Comparison of ENCODE assay signal across 21 cellular contexts in genomic region chrY:19498556-19498955, GRCh38.
A peak's percentile ranks its signal among the peaks of the same experiment; 100 is the strongest.
DNase-seq lines count a peak whose midpoint lies in the region; ATAC-seq and TF ChIP-seq lines count a peak whose summit lies in the region.
"Had no signal": no experiment of that assay in that cellular context is flagged by ENCODE, and none has a peak within 500 bp of the region (broad histone marks: within the 10 kb centered on the region; RNA-seq: fewer than 3 reads in every experiment).

No MANE protein-coding gene starts in this region.

- no peak overlapping the region for H3K27ac ChIP-seq in naive thymus-derived CD4-positive, alpha-beta T cell (ENCODE audit: low read depth, low read length)
- H3K27ac ChIP-seq: right atrium auricular region, vagina had no signal

- H3K4me3 ChIP-seq in naive thymus-derived CD4-positive, alpha-beta T cell (ENCODE audit: low read length), result no peak overlapping the region
- H3K4me3 ChIP-seq in lower leg skin (ENCODE audit: low read depth, poor library complexity, severe bottlenecking), result no peak overlapping the region
- H3K4me3 ChIP-seq: right atrium auricular region, vagina had no signal

- POLR2A ChIA-PET in activated CD4-positive, alpha-beta T cell treated with anti-CD3 and anti-CD28 coated beads for 36 hours (lab: Charles Lee), result no interaction called here
- POLR2A ChIA-PET in activated CD8-positive, alpha-beta T cell treated with anti-CD3 and anti-CD28 coated beads for 36 hours (lab: Charles Lee), result interaction anchor here (0.8 kb wide), 1 partner anchor 69 kb away, joined by 3 read pairs; no protein-coding TSS in a partner anchor
- POLR2A ChIA-PET in naive thymus-derived CD4-positive, alpha-beta T cell (lab: Charles Lee), result interaction anchor here (1.2 to 5.6 kb wide), 2 partner anchors 69 to 93 kb away, joined by 3 to 42 read pairs; no protein-coding TSS in a partner anchor

- intact Hi-C loops in activated CD4-positive, alpha-beta T cell treated with anti-CD3 and anti-CD28 coated beads for 36 hours (cut with DNase I, micrococcal nuclease), result loop anchor here in 1 of 2 experiments (5.0 kb wide), 1 partner anchor 41 kb away; no protein-coding TSS in a partner anchor
- intact Hi-C loops in activated CD8-positive, alpha-beta T cell treated with anti-CD3 and anti-CD28 coated beads for 36 hours (cut with micrococcal nuclease), result no loop called here
- intact Hi-C loops in naive thymus-derived CD4-positive, alpha-beta T cell (cut with micrococcal nuclease), result no loop called here
- intact Hi-C loops in lower leg skin (cut with DNase I; ENCODE audit: low total_unique reads), result no loop called here

- H3K36me3 Mint-ChIP-seq in activated CD4-positive, alpha-beta T cell treated with anti-CD3 and anti-CD28 coated beads for 36 hours (ENCODE audit: low read depth), result no peaks in the 10 kb centered on the region
- H3K36me3 Mint-ChIP-seq in activated CD8-positive, alpha-beta T cell treated with anti-CD3 and anti-CD28 coated beads for 36 hours (ENCODE audit: low read depth), result peaks cover 3% of the 10 kb centered on the region
- peaks cover 0 to 18% (median 0%) of the 10 kb centered on the region in 5 donors for H3K36me3 Mint-ChIP-seq in naive thymus-derived CD4-positive, alpha-beta T cell

- peaks cover 18 to 34% of the 10 kb centered on the region in 2 donors for H3K4me1 ChIP-seq in naive thymus-derived CD4-positive, alpha-beta T cell (ENCODE audit: control insufficient read depth in 2 of 2, insufficient read depth in 2 of 2, low read length in 2 of 2)
- H3K4me1 ChIP-seq: right atrium auricular region, vagina had no signal

- no peaks in the 10 kb centered on the region for H3K27me3 ChIP-seq in naive thymus-derived CD4-positive, alpha-beta T cell (ENCODE audit: control insufficient read depth in 2 of 2, insufficient read depth in 2 of 2, low read length in 2 of 2)
- H3K27me3 ChIP-seq: right atrium auricular region, vagina had no signal

- CTCF ChIA-PET in activated CD4-positive, alpha-beta T cell treated with anti-CD3 and anti-CD28 coated beads for 36 hours (lab: Charles Lee), result no interaction called here
- CTCF ChIA-PET in activated CD8-positive, alpha-beta T cell treated with anti-CD3 and anti-CD28 coated beads for 36 hours (lab: Charles Lee), result no interaction called here
- CTCF ChIA-PET in naive thymus-derived CD4-positive, alpha-beta T cell (lab: Charles Lee), result interaction anchor here (0.6 kb wide), 1 partner anchor 69 kb away, joined by 3 read pairs; no protein-coding TSS in a partner anchor

- no peak for ATAC-seq in activated CD4-positive, alpha-beta T cell treated with anti-CD3 and anti-CD28 coated beads for 36 hours
- ATAC-seq in GM19452 (IDR thresholded peaks at IDR 0.05; ENCODE audit: unreplicated experiment) (peak; percentile 58), GM18519 (IDR thresholded peaks at IDR 0.05; ENCODE audit: low FRiP score, unreplicated experiment) (no peak)
- peak; percentile 52 for ATAC-seq in activated CD8-positive, alpha-beta T cell treated with anti-CD3 and anti-CD28 coated beads for 36 hours
- ATAC-seq in naive thymus-derived CD4-positive, alpha-beta T cell, result peak; percentile 51

- peaks cover 53% of the 10 kb centered on the region for H3K4me1 Mint-ChIP-seq in activated CD4-positive, alpha-beta T cell treated with anti-CD3 and anti-CD28 coated beads for 36 hours
- H3K4me1 Mint-ChIP-seq in activated CD8-positive, alpha-beta T cell treated with anti-CD3 and anti-CD28 coated beads for 36 hours (ENCODE audit: low read depth), result peaks cover 48% of the 10 kb centered on the region
- H3K4me1 Mint-ChIP-seq in naive thymus-derived CD4-positive, alpha-beta T cell, result peaks cover 0 to 76% (median 18%) of the 10 kb centered on the region in 7 donors

- H3K27ac Mint-ChIP-seq in activated CD4-positive, alpha-beta T cell treated with anti-CD3 and anti-CD28 coated beads for 36 hours, result peak overlapping the region; percentile 83
- peak overlapping the region; percentile 83 for H3K27ac Mint-ChIP-seq in activated CD8-positive, alpha-beta T cell treated with anti-CD3 and anti-CD28 coated beads for 36 hours
- peak overlapping the region in 5 of 9 donors; percentile 66 to 97 (median 86) for H3K27ac Mint-ChIP-seq in naive thymus-derived CD4-positive, alpha-beta T cell

- no peaks in the 10 kb centered on the region for H3K27me3 Mint-ChIP-seq in activated CD4-positive, alpha-beta T cell treated with anti-CD3 and anti-CD28 coated beads for 36 hours
- no peaks in the 10 kb centered on the region for H3K27me3 Mint-ChIP-seq in activated CD8-positive, alpha-beta T cell treated with anti-CD3 and anti-CD28 coated beads for 36 hours
- no peaks in the 10 kb centered on the region for H3K27me3 Mint-ChIP-seq in naive thymus-derived CD4-positive, alpha-beta T cell

- H3K9me3 Mint-ChIP-seq in activated CD4-positive, alpha-beta T cell treated with anti-CD3 and anti-CD28 coated beads for 36 hours (ENCODE audit: low read depth), result no peaks in the 10 kb centered on the region
- H3K9me3 Mint-ChIP-seq in activated CD8-positive, alpha-beta T cell treated with anti-CD3 and anti-CD28 coated beads for 36 hours, result no peaks in the 10 kb centered on the region
- no peaks in the 10 kb centered on the region for H3K9me3 Mint-ChIP-seq in naive thymus-derived CD4-positive, alpha-beta T cell

- peak overlapping the region; percentile 53 for H3K4me3 Mint-ChIP-seq in activated CD4-positive, alpha-beta T cell treated with anti-CD3 and anti-CD28 coated beads for 36 hours
- peak overlapping the region; percentile 66 for H3K4me3 Mint-ChIP-seq in activated CD8-positive, alpha-beta T cell treated with anti-CD3 and anti-CD28 coated beads for 36 hours
- peak overlapping the region in 5 of 10 donors; percentile 67 to 94 (median 92) for H3K4me3 Mint-ChIP-seq in naive thymus-derived CD4-positive, alpha-beta T cell

- 67% methylated on average over 5 of the region's 5 CpGs; no CpG with 5 or more reads in 1 of the 2 donors for WGBS in lower leg skin, 2 donors

- TF ChIP-seq CTCF in activated CD8-positive, alpha-beta T cell treated with anti-CD3 and anti-CD28 coated beads for 36 hours (IDR thresholded peaks at IDR 0.05), result no peak
- TF ChIP-seq CTCF in lower leg skin (IDR thresholded peaks at IDR 0.05), result no peak

- H3K9me3 ChIP-seq in naive thymus-derived CD4-positive, alpha-beta T cell (ENCODE audit: control insufficient read depth in 2 of 3, low read length in 3 of 3), result no peaks in the 10 kb centered on the region
- H3K9me3 ChIP-seq: right atrium auricular region, vagina had no signal

- DNase-seq in activated CD4-positive, alpha-beta T cell treated with anti-CD3 and anti-CD28 coated beads for 36 hours, result peak; percentile 10
- DNase-seq in activated CD4-positive, alpha-beta T cell treated with anti-CD3 and anti-CD28 coated beads, Interleukin-2, amount 50 U/mL, for 1 hour, result no peak
- DNase-seq in activated CD8-positive, alpha-beta T cell treated with anti-CD3 and anti-CD28 coated beads for 36 hours, result peak; percentile 22
- DNase-seq in naive thymus-derived CD4-positive, alpha-beta T cell, result peak in 1 of 9 donors; percentile 19
- DNase-seq in lower leg skin (ENCODE audit: low spot score in 2 of 2) (no peak), DMS 273 treated with DMSO at 0.1 percent for 48 hours (lab: John Stamatoyannopoulos, UW) (no peak)
- DNase-seq: 8988T; AML-193; effector memory CD4-positive, alpha-beta T cell; GDM1; GOT3; KBM-7; kidney; mammary epithelial cell; MV-4-11; NCI-H187; NK-92 treated with Interleukin-12 subunit alpha and Interleukin-12 subunit beta, amount 100 ng/mL, for 24 hours had no signal

- no peak for TF ChIP-seq POLR2A in lower leg skin (IDR thresholded peaks at IDR 0.05)

- H3K36me3 ChIP-seq in naive thymus-derived CD4-positive, alpha-beta T cell (ENCODE audit: control insufficient read depth in 2 of 3, insufficient read depth in 3 of 3, low read length in 3 of 3), result no peaks in the 10 kb centered on the region
- H3K36me3 ChIP-seq: right atrium auricular region, vagina had no signal

Comparison
In these comparisons a context has a peak if more than half of its experiments do, and no peak if none do; other contexts are left out.
1. DNase-seq: peak in activated CD4-positive, alpha-beta T cell treated with anti-CD3 and anti-CD28 coated beads for 36 hours (single experiment) and activated CD8-positive, alpha-beta T cell treated with anti-CD3 and anti-CD28 coated beads for 36 hours (single experiment); none in activated CD4-positive, alpha-beta T cell treated with anti-CD3 and anti-CD28 coated beads, Interleukin-2, amount 50 U/mL, for 1 hour (single experiment), lower leg skin (0 of 2) and DMS 273 treated with DMSO at 0.1 percent for 48 hours (single experiment).
2. ATAC-seq: peak in GM19452 (single experiment), activated CD8-positive, alpha-beta T cell treated with anti-CD3 and anti-CD28 coated beads for 36 hours (single experiment) and naive thymus-derived CD4-positive, alpha-beta T cell (single experiment); none in activated CD4-positive, alpha-beta T cell treated with anti-CD3 and anti-CD28 coated beads for 36 hours (single experiment) and GM18519 (single experiment).
3. Peak in every context shown above with its lines, with median percentiles within 50 percentile points of each other: H3K27ac Mint-ChIP-seq.